In the genomic region with DNA sequence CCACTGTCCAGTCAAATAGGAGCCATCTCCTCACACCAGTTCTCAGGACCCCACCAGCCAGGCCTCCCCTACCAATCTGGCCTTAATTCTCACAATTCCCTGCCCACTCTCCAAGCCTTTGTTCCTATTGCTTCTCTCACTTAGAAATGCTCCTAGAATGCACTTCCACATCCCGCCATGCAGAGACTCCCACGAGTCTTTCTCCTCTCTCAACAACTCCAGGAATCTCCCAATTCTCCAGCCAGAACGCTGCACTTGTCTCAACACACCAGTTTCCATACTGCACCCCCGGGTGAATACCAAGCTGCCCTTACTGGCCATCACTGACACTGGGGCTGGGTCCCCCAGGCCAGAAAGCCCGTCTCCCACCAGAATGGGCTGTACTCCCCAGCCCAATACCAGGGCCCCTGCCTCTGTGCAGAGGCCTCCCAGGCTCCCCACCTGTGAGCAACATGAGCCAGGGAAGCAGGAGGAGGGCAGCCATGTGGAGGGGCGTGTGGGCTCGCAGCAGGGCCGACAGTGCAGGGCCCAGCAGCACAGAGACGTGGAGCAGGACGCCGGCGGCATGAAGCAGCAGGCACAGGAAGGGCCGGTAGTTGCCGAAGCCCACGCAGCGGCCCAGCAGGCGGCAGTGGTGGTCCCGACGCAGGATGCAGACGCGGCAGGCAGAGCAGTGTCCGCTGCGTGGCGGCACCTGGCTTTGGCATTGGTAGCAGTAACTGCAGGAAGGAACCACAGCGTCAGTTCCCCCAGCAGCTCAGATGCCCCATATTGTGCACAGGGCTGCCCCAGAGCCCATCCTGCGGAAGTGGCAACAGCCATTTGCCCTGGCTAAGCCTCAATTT, we compare ENCODE assay signal across 6 cellular contexts. TPM values are rescaled to one million over a fixed set of nuclear protein-coding genes. Genes with fewer than 3 reads are reported as not detected.
DNase-seq lines count a peak whose midpoint lies in the region; ATAC-seq and TF ChIP-seq lines count a peak whose summit lies in the region.

No MANE protein-coding gene starts in this region.

- H3K4me3 ChIP-seq in NT2/D1 (ENCODE audit: insufficient read length, low read depth) = no peak overlapping the region
- H3K4me3 ChIP-seq in body of pancreas = no peak overlapping the region
- H3K4me3 ChIP-seq in neutrophil (ENCODE audit: low read depth in 1 of 2, low read length in 1 of 2) = peak overlapping the region in 1 of 2 experiments; percentile 30
- peak overlapping the region in 1 of 2 donors; percentile 12 for H3K4me3 ChIP-seq in vagina

- TF ChIP-seq CTCF in body of pancreas (IDR thresholded peaks at IDR 0.05) (peak in 1 of 7 experiments; percentile 6), neutrophil (IDR thresholded peaks at IDR 0.05) (no peak), vagina (IDR thresholded peaks at IDR 0.05) (peak in 1 of 3 experiments; percentile 22)

- peaks cover 29% of the 10 kb centered on the region for H3K4me1 ChIP-seq in NT2/D1 (ENCODE audit: insufficient read depth, insufficient read length)
- peaks cover 21% of the 10 kb centered on the region for H3K4me1 ChIP-seq in body of pancreas
- peaks cover 30 to 35% of the 10 kb centered on the region in 2 experiments for H3K4me1 ChIP-seq in neutrophil (ENCODE audit: control insufficient read depth in 1 of 2, insufficient read depth in 1 of 2, low read depth in 1 of 2, low read length in 1 of 2)
- H3K4me1 ChIP-seq in vagina = peaks cover 42% of the 10 kb centered on the region

- WGBS in body of pancreas, 2 donors = 48 to 88% methylated on average over 7 to 26 of the region's 26 CpGs

- ATAC-seq in body of pancreas = no peak
- ATAC-seq in HG03521 (IDR thresholded peaks at IDR 0.05; ENCODE audit: unreplicated experiment) = no peak

- peak overlapping the region; percentile 29 for H3K9ac ChIP-seq in NT2/D1 (ENCODE audit: insufficient read length, low read depth)

- H3K27me3 ChIP-seq in NT2/D1 (ENCODE audit: insufficient read depth, insufficient read length) = no peaks in the 10 kb centered on the region
- H3K27me3 ChIP-seq in body of pancreas = no peaks in the 10 kb centered on the region
- peaks cover 23% of the 10 kb centered on the region for H3K27me3 ChIP-seq in neutrophil
- no peaks in the 10 kb centered on the region for H3K27me3 ChIP-seq in vagina

- no peak overlapping the region for H3K27ac ChIP-seq in body of pancreas
- H3K27ac ChIP-seq in neutrophil = peak overlapping the region; percentile 46
- H3K27ac ChIP-seq in vagina = no peak overlapping the region

- intact Hi-C loops in body of pancreas (cut with DNase I) = no loop called here
- intact Hi-C loops in vagina (cut with DNase I) = no loop called here

- TF ChIP-seq POLR2A in body of pancreas (IDR thresholded peaks at IDR 0.05) = no peak
- TF ChIP-seq POLR2A in vagina (IDR thresholded peaks at IDR 0.05) = no peak

- H3K36me3 ChIP-seq in NT2/D1 (ENCODE audit: insufficient read depth, insufficient read length, low read length) (peaks cover 25% of the 10 kb centered on the region), body of pancreas (replicated peaks in 1 of 2; ENCODE audit: insufficient read depth in 1 of 2, low read depth in 2 of 2) (peaks cover 0 to 8% of the 10 kb centered on the region in 2 donors), neutrophil (peaks cover 16% of the 10 kb centered on the region), vagina (peaks cover 0 to 23% of the 10 kb centered on the region in 2 donors)

- peak; percentile 58 to 62 for DNase-seq in AML-193 (lab: John Stamatoyannopoulos, UW)
- DNase-seq in NT2/D1 (ENCODE audit: low read depth, low spot score) = no peak
- peak in 3 of 4 donors; percentile 24 to 36 (median 28) for DNase-seq in body of pancreas
- DNase-seq in vagina (ENCODE audit: extremely low spot score in 2 of 2) = no peak

- H3K9me3 ChIP-seq in NT2/D1 (ENCODE audit: insufficient read depth, low read length) = no peaks in the 10 kb centered on the region
- H3K9me3 ChIP-seq in body of pancreas = no peaks in the 10 kb centered on the region
- H3K9me3 ChIP-seq in neutrophil = no peaks in the 10 kb centered on the region
- H3K9me3 ChIP-seq in vagina = no peaks in the 10 kb centered on the region

RNA-seq across cellular contexts. Expression of a gene that starts 2.4 kb away (rescaled TPM):
- total RNA-seq in body of pancreas (10 to 100 TPM; 15.8 to 22.3 TPM), vagina (16.5 TPM)

RNA-seq across cellular contexts. Expression of a gene that starts 3.2 kb away (rescaled TPM):
- total RNA-seq in body of pancreas = not detected
- total RNA-seq in vagina = not detected

RNA-seq across cellular contexts. Expression of a gene that starts 24.9 kb away (rescaled TPM):
- total RNA-seq in body of pancreas (10 to 100 TPM; 55.8 to 61.3 TPM), vagina (85.7 TPM)

RNA-seq across cellular contexts. Expression of a gene that starts 33.0 kb away (rescaled TPM):
- total RNA-seq in body of pancreas (10 to 100 TPM; 49.0 to 58.0 TPM), vagina (53.8 TPM)

RNA-seq across cellular contexts. Expression of a gene that starts 49.4 kb away (rescaled TPM):
- total RNA-seq in body of pancreas = under 1 TPM in 1 of 2 donors, not detected in 1; under 0.01 TPM
- 0.74 TPM for total RNA-seq in vagina

Comparison
In these comparisons a context has a peak if more than half of its experiments do, and no peak if none do; other contexts are left out.
1. DNase-seq: peak in AML-193 (2 of 2) and body of pancreas (3 of 4); none in NT2/D1 (single experiment) and vagina (0 of 2).